In genomic region chr12:91111366-91112321, GRCh38 we compare ENCODE assay signal across 8 cellular contexts. TPM values are rescaled to one million over a fixed set of nuclear protein-coding genes. Genes with fewer than 3 reads are reported as not detected.
DNase-seq lines count a peak whose midpoint lies in the region; ATAC-seq and TF ChIP-seq lines count a peak whose summit lies in the region.
"Had no signal": no experiment of that assay in that cellular context is flagged by ENCODE, and none has a peak within 500 bp of the region (broad histone marks: within the 10 kb centered on the region; RNA-seq: fewer than 3 reads in every experiment).

Gene LUM, minus strand, starts transcription at chr12:91111494. Its CDS starts 2,515 bp downstream, at chr12:91108979.

- peak; percentile 51 for ATAC-seq in mucosa of descending colon
- no peak for ATAC-seq in HG02623 (IDR thresholded peaks at IDR 0.05; ENCODE audit: unreplicated experiment)
- ATAC-seq in HG03097 (IDR thresholded peaks at IDR 0.05; ENCODE audit: low FRiP score, unreplicated experiment) = no peak
- ATAC-seq: K562 had no signal

- no peaks in the 10 kb centered on the region for H3K9me3 ChIP-seq in MG63
- H3K9me3 ChIP-seq in mucosa of descending colon = no peaks in the 10 kb centered on the region
- no peaks in the 10 kb centered on the region for H3K9me3 ChIP-seq in transverse colon

- H3K36me3 ChIP-seq in MG63 (no peaks in the 10 kb centered on the region), mucosa of descending colon (ENCODE audit: low read depth) (no peaks in the 10 kb centered on the region), transverse colon (no peaks in the 10 kb centered on the region)

- no peaks in the 10 kb centered on the region for H3K27me3 ChIP-seq in MG63
- H3K27me3 ChIP-seq in transverse colon = no peaks in the 10 kb centered on the region

- 41 to 43% methylated on average over 7 of the region's 7 CpGs for WGBS in transverse colon (ENCODE audit: low coverage in 1 of 2), 2 donors

- TF ChIP-seq POLR2A in transverse colon (IDR thresholded peaks at IDR 0.05) = no peak

- in situ Hi-C loops in transverse colon (cut with MboI; ENCODE audit: low pct_ligation_motif_present in 1 of 4, low pct_unique_long_range_greater_than_20kb in 1 of 4, low sequenced_read_pairs in 3 of 4) = no loop called here

- H3K4me3 ChIP-seq in MG63 = peak within 1 kb of the TSS; percentile 39
- H3K4me3 ChIP-seq in mucosa of descending colon = no peak within 1 kb of the TSS
- H3K4me3 ChIP-seq in transverse colon = peak within 1 kb of the TSS in 1 of 4 donors; percentile 5
- H3K4me3 ChIP-seq: K562 had no signal

- H3K4me1 ChIP-seq in mucosa of descending colon (ENCODE audit: low read depth) = no peaks in the 10 kb centered on the region
- H3K4me1 ChIP-seq in transverse colon = no peaks in the 10 kb centered on the region

- no peak for TF ChIP-seq EP300 in transverse colon (IDR thresholded peaks at IDR 0.05; ENCODE audit: low read depth)

- DNase-seq in MG63 = peak; percentile 78
- peak; percentile 57 for DNase-seq in ecto neural progenitor cell (ENCODE audit: low spot score)
- DNase-seq in mucosa of descending colon = peak in 1 of 3 donors; percentile 30
- DNase-seq in transverse colon = no peak
- no peak for DNase-seq in NCI-H2107 (lab: John Stamatoyannopoulos, UW)

- peak within 1 kb of the TSS; percentile 19 to 51 (median 40) for H3K27ac ChIP-seq in transverse colon

- no peak for TF ChIP-seq CTCF in mucosa of descending colon (IDR thresholded peaks at IDR 0.05)
- TF ChIP-seq CTCF in transverse colon (IDR thresholded peaks at IDR 0.05) = no peak

- intact Hi-C loops in mucosa of descending colon (cut with DNase I, micrococcal nuclease) (no loop called here), transverse colon (cut with DNase I; ENCODE audit: low total_unique reads) (no loop called here)

RNA-seq across cellular contexts. Expression of gene LUM, which starts in this region (rescaled TPM):
- 69.9 and 94.9 TPM in 2 replicates for total RNA-seq in MG63 (2014; rRNA removed; shearing (Covaris generic); ENCODE audit: low replicate concordance)
- total RNA-seq in mucosa of descending colon (10 to 100 TPM; 22.1 to 83.2 (median 68.5) TPM), transverse colon (10 to 100 TPM; 13.8 to 43.3 (median 31.5) TPM)

Comparison
In these comparisons a context has a peak if more than half of its experiments do, and no peak if none do; other contexts are left out.
1. DNase-seq: peak in MG63 (single experiment) and ecto neural progenitor cell (single experiment); none in transverse colon (single experiment) and NCI-H2107 (single experiment).